ENCODE assay signal across 1 cellular context in the genomic region with DNA sequence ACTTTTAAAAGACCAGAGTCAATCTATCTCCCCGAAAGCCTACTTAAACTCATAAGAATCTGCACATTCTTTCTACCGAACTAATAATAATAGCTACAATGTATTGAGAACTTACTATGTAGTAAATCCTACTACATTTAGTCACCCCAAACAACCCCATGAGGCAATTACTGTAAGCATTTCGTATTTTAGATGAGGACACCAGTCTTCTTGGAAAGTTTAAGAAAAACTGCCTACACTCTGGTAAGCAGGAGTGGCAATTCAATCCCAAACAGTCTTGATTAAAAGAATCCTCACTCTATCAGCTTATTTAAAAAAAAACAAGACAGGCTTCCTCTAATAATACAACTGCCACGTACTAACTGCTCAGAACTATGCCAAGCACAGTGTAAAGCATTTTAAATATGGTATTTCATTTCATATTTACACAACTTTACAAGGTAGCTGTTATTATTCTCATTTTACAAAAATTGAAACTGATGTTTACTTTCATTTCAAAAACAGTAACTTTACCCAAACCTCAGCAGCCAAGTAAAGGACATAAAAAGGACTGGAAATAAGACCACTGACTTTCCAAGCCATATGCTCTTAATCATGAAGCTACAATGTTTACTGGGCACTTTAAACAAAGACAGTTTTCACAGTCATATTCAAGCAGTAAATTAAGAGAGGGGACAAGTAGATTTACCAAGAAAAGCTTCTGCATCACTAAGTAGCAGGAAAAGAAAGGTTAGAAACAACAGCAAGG.
TF ChIP-seq lines count a peak whose summit lies in the region.

No MANE protein-coding gene starts in this region.

TF ChIP-seq in GM23338, 12 proteins besides CTCF, POLR2A, EP300 and RAD21 (continued from another document):
- TF ChIP-seq, protein P1, sequence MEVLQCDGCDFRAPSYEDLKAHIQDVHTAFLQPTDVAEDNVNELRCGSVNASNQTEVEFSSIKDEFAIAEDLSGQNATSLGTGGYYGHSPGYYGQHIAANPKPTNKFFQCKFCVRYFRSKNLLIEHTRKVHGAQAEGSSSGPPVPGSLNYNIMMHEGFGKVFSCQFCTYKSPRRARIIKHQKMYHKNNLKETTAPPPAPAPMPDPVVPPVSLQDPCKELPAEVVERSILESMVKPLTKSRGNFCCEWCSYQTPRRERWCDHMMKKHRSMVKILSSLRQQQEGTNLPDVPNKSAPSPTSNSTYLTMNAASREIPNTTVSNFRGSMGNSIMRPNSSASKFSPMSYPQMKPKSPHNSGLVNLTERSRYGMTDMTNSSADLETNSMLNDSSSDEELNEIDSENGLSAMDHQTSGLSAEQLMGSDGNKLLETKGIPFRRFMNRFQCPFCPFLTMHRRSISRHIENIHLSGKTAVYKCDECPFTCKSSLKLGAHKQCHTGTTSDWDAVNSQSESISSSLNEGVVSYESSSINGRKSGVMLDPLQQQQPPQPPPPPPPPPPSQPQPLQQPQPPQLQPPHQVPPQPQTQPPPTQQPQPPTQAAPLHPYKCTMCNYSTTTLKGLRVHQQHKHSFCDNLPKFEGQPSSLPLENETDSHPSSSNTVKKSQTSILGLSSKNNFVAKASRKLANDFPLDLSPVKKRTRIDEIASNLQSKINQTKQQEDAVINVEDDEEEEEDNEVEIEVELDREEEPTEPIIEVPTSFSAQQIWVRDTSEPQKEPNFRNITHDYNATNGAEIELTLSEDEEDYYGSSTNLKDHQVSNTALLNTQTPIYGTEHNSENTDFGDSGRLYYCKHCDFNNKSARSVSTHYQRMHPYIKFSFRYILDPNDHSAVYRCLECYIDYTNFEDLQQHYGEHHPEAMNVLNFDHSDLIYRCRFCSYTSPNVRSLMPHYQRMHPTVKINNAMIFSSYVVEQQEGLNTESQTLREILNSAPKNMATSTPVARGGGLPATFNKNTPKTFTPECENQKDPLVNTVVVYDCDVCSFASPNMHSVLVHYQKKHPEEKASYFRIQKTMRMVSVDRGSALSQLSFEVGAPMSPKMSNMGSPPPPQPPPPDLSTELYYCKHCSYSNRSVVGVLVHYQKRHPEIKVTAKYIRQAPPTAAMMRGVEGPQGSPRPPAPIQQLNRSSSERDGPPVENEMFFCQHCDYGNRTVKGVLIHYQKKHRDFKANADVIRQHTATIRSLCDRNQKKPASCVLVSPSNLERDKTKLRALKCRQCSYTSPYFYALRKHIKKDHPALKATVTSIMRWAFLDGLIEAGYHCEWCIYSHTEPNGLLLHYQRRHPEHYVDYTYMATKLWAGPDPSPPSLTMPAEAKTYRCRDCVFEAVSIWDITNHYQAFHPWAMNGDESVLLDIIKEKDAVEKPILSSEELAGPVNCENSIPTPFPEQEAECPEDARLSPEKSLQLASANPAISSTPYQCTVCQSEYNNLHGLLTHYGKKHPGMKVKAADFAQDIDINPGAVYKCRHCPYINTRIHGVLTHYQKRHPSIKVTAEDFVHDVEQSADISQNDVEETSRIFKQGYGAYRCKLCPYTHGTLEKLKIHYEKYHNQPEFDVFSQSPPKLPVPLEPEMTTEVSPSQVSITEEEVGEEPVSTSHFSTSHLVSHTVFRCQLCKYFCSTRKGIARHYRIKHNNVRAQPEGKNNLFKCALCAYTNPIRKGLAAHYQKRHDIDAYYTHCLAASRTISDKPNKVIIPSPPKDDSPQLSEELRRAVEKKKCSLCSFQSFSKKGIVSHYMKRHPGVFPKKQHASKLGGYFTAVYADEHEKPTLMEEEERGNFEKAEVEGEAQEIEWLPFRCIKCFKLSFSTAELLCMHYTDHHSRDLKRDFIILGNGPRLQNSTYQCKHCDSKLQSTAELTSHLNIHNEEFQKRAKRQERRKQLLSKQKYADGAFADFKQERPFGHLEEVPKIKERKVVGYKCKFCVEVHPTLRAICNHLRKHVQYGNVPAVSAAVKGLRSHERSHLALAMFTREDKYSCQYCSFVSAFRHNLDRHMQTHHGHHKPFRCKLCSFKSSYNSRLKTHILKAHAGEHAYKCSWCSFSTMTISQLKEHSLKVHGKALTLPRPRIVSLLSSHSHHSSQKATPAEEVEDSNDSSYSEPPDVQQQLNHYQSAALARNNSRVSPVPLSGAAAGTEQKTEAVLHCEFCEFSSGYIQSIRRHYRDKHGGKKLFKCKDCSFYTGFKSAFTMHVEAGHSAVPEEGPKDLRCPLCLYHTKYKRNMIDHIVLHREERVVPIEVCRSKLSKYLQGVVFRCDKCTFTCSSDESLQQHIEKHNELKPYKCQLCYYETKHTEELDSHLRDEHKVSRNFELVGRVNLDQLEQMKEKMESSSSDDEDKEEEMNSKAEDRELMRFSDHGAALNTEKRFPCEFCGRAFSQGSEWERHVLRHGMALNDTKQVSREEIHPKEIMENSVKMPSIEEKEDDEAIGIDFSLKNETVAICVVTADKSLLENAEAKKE (CRISPR knock-in tag; IDR thresholded peaks at IDR 0.05), result no peak
- no peak for TF ChIP-seq EZH2 (IDR thresholded peaks at IDR 0.05; ENCODE audit: low read depth, unreplicated experiment)
- TF ChIP-seq, protein P2, sequence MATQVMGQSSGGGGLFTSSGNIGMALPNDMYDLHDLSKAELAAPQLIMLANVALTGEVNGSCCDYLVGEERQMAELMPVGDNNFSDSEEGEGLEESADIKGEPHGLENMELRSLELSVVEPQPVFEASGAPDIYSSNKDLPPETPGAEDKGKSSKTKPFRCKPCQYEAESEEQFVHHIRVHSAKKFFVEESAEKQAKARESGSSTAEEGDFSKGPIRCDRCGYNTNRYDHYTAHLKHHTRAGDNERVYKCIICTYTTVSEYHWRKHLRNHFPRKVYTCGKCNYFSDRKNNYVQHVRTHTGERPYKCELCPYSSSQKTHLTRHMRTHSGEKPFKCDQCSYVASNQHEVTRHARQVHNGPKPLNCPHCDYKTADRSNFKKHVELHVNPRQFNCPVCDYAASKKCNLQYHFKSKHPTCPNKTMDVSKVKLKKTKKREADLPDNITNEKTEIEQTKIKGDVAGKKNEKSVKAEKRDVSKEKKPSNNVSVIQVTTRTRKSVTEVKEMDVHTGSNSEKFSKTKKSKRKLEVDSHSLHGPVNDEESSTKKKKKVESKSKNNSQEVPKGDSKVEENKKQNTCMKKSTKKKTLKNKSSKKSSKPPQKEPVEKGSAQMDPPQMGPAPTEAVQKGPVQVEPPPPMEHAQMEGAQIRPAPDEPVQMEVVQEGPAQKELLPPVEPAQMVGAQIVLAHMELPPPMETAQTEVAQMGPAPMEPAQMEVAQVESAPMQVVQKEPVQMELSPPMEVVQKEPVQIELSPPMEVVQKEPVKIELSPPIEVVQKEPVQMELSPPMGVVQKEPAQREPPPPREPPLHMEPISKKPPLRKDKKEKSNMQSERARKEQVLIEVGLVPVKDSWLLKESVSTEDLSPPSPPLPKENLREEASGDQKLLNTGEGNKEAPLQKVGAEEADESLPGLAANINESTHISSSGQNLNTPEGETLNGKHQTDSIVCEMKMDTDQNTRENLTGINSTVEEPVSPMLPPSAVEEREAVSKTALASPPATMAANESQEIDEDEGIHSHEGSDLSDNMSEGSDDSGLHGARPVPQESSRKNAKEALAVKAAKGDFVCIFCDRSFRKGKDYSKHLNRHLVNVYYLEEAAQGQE (IDR thresholded peaks at IDR 0.05; ENCODE audit: unreplicated experiment), result no peak
- no peak for TF ChIP-seq ZNF114 (CRISPR knock-in tag; IDR thresholded peaks at IDR 0.05)
- no peak for TF ChIP-seq ZNF331 (CRISPR knock-in tag; IDR thresholded peaks at IDR 0.05; ENCODE audit: low read depth)
- TF ChIP-seq CREB1 (CRISPR knock-in tag; IDR thresholded peaks at IDR 0.05; ENCODE audit: low read depth), result no peak
- TF ChIP-seq EZH2phosphoT487 (IDR thresholded peaks at IDR 0.05; ENCODE audit: unreplicated experiment), result no peak
- no peak for TF ChIP-seq NANOG (IDR thresholded peaks at IDR 0.05; ENCODE audit: borderline replicate concordance)
- no peak for TF ChIP-seq JUNB (IDR thresholded peaks at IDR 0.05; ENCODE audit: unreplicated experiment)
- TF ChIP-seq POLR2AphosphoS5 (IDR thresholded peaks at IDR 0.05; ENCODE audit: low read depth), result no peak
- no peak for TF ChIP-seq STAT1 (IDR thresholded peaks at IDR 0.05; ENCODE audit: unreplicated experiment)
TF ChIP-seq in GM23338: peak in this region for 0.
